1 cellular context compared by ENCODE assay signal in the genomic region with DNA sequence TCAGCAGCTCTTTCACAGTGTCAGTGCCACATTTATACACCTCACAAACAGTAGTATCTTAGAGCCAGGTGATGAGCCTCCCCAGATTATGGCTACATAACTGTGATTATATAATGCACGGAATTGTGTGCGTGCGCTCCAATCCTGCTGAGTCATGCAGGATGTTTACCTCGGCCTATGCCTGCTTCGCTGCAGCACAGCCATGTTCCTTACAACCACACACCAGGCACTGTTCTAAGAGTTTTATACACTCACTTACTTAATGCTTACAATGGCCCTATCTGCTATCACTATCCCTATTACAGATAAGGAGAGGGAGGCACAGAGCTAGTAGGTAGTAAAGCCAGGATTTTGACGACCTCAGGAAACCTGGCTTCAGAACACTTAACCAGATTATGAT.
A peak's percentile ranks its signal among the peaks of the same experiment; 100 is the strongest.
TF ChIP-seq lines count a peak whose summit lies in the region.

No MANE protein-coding gene starts in this region.

TF ChIP-seq in K562, 482 proteins besides CTCF, POLR2A, EP300 and RAD21 (continued from another document and continues in another):
- TF ChIP-seq, protein P1, sequence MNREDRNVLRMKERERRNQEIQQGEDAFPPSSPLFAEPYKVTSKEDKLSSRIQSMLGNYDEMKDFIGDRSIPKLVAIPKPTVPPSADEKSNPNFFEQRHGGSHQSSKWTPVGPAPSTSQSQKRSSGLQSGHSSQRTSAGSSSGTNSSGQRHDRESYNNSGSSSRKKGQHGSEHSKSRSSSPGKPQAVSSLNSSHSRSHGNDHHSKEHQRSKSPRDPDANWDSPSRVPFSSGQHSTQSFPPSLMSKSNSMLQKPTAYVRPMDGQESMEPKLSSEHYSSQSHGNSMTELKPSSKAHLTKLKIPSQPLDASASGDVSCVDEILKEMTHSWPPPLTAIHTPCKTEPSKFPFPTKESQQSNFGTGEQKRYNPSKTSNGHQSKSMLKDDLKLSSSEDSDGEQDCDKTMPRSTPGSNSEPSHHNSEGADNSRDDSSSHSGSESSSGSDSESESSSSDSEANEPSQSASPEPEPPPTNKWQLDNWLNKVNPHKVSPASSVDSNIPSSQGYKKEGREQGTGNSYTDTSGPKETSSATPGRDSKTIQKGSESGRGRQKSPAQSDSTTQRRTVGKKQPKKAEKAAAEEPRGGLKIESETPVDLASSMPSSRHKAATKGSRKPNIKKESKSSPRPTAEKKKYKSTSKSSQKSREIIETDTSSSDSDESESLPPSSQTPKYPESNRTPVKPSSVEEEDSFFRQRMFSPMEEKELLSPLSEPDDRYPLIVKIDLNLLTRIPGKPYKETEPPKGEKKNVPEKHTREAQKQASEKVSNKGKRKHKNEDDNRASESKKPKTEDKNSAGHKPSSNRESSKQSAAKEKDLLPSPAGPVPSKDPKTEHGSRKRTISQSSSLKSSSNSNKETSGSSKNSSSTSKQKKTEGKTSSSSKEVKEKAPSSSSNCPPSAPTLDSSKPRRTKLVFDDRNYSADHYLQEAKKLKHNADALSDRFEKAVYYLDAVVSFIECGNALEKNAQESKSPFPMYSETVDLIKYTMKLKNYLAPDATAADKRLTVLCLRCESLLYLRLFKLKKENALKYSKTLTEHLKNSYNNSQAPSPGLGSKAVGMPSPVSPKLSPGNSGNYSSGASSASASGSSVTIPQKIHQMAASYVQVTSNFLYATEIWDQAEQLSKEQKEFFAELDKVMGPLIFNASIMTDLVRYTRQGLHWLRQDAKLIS (CRISPR knock-in tag; IDR thresholded peaks at IDR 0.05): no peak
- TF ChIP-seq HNRNPL (IDR thresholded peaks at IDR 0.05; ENCODE audit: low read depth, low read length) (no peak), SIN3B (IDR thresholded peaks at IDR 0.05; ENCODE audit: low read depth) (no peak), ZNF436 (CRISPR knock-in tag; IDR thresholded peaks at IDR 0.05) (no peak), ZKSCAN8 (CRISPR knock-in tag; IDR thresholded peaks at IDR 0.05) (no peak), ATF7 (IDR thresholded peaks at IDR 0.05) (0 out of 2 replicates have a peak, but pooled peaks have one; percentile 19), BCL6 (CRISPR knock-in tag; IDR thresholded peaks at IDR 0.05) (no peak), ZNF764 (CRISPR knock-in tag; IDR thresholded peaks at IDR 0.05; ENCODE audit: low read depth) (no peak), MYC (IDR thresholded peaks at IDR 0.05; ENCODE audit: low read depth, low read length) (no peak), MYC (CRISPR knock-in tag; IDR thresholded peaks at IDR 0.05; ENCODE audit: borderline replicate concordance, low read depth) (no peak), ETV5 (CRISPR knock-in tag; IDR thresholded peaks at IDR 0.05; ENCODE audit: low read depth) (no peak), POLR2B (IDR thresholded peaks at IDR 0.05; ENCODE audit: low read depth, partially characterized antibody) (no peak), RBM15 (IDR thresholded peaks at IDR 0.05; ENCODE audit: insufficient read depth, low read length) (no peak), POLR2AphosphoS5 (IDR thresholded peaks at IDR 0.05; ENCODE audit: control insufficient read depth, insufficient read depth, low read depth, low read length) (no peak), FOS (IDR thresholded peaks at IDR 0.05; ENCODE audit: extremely low read depth, insufficient read length) (no peak), KDM5B (IDR thresholded peaks at IDR 0.05; ENCODE audit: insufficient replicate concordance, low read depth, low read length) (no peak), ZNF717 (CRISPR knock-in tag; IDR thresholded peaks at IDR 0.05) (no peak), SRSF9 (IDR thresholded peaks at IDR 0.05; ENCODE audit: borderline replicate concordance, low read depth, low read length) (no peak), NR4A1 (CRISPR knock-in tag; IDR thresholded peaks at IDR 0.05) (no peak), NR4A1 (tag; IDR thresholded peaks at IDR 0.05) (peak; percentile 93), EP400 (IDR thresholded peaks at IDR 0.05) (no peak), MEF2A (IDR thresholded peaks at IDR 0.05; ENCODE audit: control insufficient read depth, low read depth, low read length) (no peak), RCOR1 (IDR thresholded peaks at IDR 0.05; ENCODE audit: borderline replicate concordance in 1 of 2, low read depth in 2 of 2, low read length in 2 of 2) (no peak), SP2 (IDR thresholded peaks at IDR 0.05; ENCODE audit: extremely low read depth, low read depth, low read length, poor library complexity, severe bottlenecking) (no peak), SMARCA4 (IDR thresholded peaks at IDR 0.05) (no peak), ZBTB17 (CRISPR knock-in tag; IDR thresholded peaks at IDR 0.05) (no peak), ETV6 (IDR thresholded peaks at IDR 0.05; ENCODE audit: borderline replicate concordance in 1 of 2, low read depth in 2 of 2, low read length in 1 of 2) (no peak), ETV6 (CRISPR knock-in tag; IDR thresholded peaks at IDR 0.05; ENCODE audit: borderline replicate concordance) (no peak), PPARD (CRISPR knock-in tag; IDR thresholded peaks at IDR 0.05) (no peak), KLF10 (CRISPR knock-in tag; IDR thresholded peaks at IDR 0.05) (no peak), GTF2E2 (tag; IDR thresholded peaks at IDR 0.05) (no peak), MAFK (IDR thresholded peaks at IDR 0.05; ENCODE audit: low read length) (peak; percentile 73), ZNF184 (CRISPR knock-in tag; IDR thresholded peaks at IDR 0.05) (no peak), NR3C1 (CRISPR knock-in tag; IDR thresholded peaks at IDR 0.05) (no peak), GATAD2B (IDR thresholded peaks at IDR 0.05; ENCODE audit: borderline replicate concordance) (no peak), ZSCAN29 (IDR thresholded peaks at IDR 0.05) (no peak), TEAD1 (CRISPR knock-in tag; IDR thresholded peaks at IDR 0.05) (no peak; a peak in 1 of 4 replicates), SIX5 (IDR thresholded peaks at IDR 0.05; ENCODE audit: borderline replicate concordance in 1 of 2, insufficient read depth in 1 of 2, low read depth in 1 of 2, low read length in 2 of 2) (no peak)
- TF ChIP-seq, protein P2, sequence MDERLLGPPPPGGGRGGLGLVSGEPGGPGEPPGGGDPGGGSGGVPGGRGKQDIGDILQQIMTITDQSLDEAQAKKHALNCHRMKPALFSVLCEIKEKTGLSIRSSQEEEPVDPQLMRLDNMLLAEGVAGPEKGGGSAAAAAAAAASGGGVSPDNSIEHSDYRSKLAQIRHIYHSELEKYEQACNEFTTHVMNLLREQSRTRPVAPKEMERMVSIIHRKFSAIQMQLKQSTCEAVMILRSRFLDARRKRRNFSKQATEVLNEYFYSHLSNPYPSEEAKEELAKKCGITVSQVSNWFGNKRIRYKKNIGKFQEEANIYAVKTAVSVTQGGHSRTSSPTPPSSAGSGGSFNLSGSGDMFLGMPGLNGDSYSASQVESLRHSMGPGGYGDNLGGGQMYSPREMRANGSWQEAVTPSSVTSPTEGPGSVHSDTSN (CRISPR knock-in tag; IDR thresholded peaks at IDR 0.05; ENCODE audit: low read depth): no peak
- TF ChIP-seq, protein P2 (tag; conservative IDR thresholded peaks at IDR 0.05; ENCODE audit: low read depth): no peak; the same call in 1 of the 2 replicates
- TF ChIP-seq, protein P3, sequence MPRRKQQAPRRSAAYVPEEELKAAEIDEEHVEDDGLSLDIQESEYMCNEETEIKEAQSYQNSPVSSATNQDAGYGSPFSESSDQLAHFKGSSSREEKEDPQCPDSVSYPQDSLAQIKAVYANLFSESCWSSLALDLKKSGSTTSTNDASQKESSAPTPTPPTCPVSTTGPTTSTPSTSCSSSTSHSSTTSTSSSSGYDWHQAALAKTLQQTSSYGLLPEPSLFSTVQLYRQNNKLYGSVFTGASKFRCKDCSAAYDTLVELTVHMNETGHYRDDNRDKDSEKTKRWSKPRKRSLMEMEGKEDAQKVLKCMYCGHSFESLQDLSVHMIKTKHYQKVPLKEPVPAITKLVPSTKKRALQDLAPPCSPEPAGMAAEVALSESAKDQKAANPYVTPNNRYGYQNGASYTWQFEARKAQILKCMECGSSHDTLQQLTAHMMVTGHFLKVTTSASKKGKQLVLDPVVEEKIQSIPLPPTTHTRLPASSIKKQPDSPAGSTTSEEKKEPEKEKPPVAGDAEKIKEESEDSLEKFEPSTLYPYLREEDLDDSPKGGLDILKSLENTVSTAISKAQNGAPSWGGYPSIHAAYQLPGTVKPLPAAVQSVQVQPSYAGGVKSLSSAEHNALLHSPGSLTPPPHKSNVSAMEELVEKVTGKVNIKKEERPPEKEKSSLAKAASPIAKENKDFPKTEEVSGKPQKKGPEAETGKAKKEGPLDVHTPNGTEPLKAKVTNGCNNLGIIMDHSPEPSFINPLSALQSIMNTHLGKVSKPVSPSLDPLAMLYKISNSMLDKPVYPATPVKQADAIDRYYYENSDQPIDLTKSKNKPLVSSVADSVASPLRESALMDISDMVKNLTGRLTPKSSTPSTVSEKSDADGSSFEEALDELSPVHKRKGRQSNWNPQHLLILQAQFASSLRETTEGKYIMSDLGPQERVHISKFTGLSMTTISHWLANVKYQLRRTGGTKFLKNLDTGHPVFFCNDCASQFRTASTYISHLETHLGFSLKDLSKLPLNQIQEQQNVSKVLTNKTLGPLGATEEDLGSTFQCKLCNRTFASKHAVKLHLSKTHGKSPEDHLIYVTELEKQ (CRISPR knock-in tag; IDR thresholded peaks at IDR 0.05): no peak
- TF ChIP-seq, protein P4, sequence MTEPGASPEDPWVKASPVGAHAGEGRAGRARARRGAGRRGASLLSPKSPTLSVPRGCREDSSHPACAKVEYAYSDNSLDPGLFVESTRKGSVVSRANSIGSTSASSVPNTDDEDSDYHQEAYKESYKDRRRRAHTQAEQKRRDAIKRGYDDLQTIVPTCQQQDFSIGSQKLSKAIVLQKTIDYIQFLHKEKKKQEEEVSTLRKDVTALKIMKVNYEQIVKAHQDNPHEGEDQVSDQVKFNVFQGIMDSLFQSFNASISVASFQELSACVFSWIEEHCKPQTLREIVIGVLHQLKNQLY (CRISPR knock-in tag; conservative IDR thresholded peaks at IDR 0.05): no peak
- TF ChIP-seq, protein P5, sequence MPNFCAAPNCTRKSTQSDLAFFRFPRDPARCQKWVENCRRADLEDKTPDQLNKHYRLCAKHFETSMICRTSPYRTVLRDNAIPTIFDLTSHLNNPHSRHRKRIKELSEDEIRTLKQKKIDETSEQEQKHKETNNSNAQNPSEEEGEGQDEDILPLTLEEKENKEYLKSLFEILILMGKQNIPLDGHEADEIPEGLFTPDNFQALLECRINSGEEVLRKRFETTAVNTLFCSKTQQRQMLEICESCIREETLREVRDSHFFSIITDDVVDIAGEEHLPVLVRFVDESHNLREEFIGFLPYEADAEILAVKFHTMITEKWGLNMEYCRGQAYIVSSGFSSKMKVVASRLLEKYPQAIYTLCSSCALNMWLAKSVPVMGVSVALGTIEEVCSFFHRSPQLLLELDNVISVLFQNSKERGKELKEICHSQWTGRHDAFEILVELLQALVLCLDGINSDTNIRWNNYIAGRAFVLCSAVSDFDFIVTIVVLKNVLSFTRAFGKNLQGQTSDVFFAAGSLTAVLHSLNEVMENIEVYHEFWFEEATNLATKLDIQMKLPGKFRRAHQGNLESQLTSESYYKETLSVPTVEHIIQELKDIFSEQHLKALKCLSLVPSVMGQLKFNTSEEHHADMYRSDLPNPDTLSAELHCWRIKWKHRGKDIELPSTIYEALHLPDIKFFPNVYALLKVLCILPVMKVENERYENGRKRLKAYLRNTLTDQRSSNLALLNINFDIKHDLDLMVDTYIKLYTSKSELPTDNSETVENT (CRISPR knock-in tag; IDR thresholded peaks at IDR 0.05): no peak
- TF ChIP-seq, protein P6, sequence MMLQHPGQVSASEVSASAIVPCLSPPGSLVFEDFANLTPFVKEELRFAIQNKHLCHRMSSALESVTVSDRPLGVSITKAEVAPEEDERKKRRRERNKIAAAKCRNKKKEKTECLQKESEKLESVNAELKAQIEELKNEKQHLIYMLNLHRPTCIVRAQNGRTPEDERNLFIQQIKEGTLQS (IDR thresholded peaks at IDR 0.05): peak; percentile 44
- TF ChIP-seq, protein P6 (CRISPR knock-in tag; conservative IDR thresholded peaks at IDR 0.05): no peak
- TF ChIP-seq, protein P7, sequence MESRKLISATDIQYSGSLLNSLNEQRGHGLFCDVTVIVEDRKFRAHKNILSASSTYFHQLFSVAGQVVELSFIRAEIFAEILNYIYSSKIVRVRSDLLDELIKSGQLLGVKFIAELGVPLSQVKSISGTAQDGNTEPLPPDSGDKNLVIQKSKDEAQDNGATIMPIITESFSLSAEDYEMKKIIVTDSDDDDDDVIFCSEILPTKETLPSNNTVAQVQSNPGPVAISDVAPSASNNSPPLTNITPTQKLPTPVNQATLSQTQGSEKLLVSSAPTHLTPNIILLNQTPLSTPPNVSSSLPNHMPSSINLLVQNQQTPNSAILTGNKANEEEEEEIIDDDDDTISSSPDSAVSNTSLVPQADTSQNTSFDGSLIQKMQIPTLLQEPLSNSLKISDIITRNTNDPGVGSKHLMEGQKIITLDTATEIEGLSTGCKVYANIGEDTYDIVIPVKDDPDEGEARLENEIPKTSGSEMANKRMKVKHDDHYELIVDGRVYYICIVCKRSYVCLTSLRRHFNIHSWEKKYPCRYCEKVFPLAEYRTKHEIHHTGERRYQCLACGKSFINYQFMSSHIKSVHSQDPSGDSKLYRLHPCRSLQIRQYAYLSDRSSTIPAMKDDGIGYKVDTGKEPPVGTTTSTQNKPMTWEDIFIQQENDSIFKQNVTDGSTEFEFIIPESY (CRISPR knock-in tag; IDR thresholded peaks at IDR 0.05): no peak
- TF ChIP-seq, protein P8, sequence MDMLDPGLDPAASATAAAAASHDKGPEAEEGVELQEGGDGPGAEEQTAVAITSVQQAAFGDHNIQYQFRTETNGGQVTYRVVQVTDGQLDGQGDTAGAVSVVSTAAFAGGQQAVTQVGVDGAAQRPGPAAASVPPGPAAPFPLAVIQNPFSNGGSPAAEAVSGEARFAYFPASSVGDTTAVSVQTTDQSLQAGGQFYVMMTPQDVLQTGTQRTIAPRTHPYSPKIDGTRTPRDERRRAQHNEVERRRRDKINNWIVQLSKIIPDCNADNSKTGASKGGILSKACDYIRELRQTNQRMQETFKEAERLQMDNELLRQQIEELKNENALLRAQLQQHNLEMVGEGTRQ (CRISPR knock-in tag; IDR thresholded peaks at IDR 0.05): no peak
- TF ChIP-seq, protein P9, sequence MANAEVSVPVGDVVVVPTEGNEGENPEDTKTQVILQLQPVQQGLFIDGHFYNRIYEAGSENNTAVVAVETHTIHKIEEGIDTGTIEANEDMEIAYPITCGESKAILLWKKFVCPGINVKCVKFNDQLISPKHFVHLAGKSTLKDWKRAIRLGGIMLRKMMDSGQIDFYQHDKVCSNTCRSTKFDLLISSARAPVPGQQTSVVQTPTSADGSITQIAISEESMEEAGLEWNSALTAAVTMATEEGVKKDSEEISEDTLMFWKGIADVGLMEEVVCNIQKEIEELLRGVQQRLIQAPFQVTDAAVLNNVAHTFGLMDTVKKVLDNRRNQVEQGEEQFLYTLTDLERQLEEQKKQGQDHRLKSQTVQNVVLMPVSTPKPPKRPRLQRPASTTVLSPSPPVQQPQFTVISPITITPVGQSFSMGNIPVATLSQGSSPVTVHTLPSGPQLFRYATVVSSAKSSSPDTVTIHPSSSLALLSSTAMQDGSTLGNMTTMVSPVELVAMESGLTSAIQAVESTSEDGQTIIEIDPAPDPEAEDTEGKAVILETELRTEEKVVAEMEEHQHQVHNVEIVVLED (CRISPR knock-in tag; IDR thresholded peaks at IDR 0.05): no peak
